ENCODE assay signal across 26 cellular contexts in the genomic region with DNA sequence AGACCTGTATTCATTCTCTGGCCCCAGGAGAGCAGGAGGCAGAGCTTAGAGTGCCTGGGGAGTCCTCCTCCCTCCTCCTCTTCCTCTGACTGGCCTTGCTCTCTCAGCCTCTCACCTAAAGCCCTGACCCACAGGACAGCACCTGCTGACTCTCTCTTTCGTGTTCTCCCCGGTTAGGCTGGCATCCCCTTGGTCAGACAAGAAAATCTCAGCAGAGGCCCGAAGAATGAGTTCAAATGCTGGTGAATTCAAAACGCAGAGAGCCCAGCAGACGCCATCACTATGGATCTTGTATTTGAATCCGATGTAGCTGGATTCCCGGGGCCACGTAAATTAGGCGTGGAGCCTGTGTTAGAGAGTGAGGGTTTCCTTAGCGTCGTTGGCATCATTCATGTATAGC.
"Had no signal": no experiment of that assay in that cellular context is flagged by ENCODE, and none has a peak within 500 bp of the region (broad histone marks: within the 10 kb centered on the region; RNA-seq: fewer than 3 reads in every experiment).

No MANE protein-coding gene starts in this region.

- H3K27ac ChIP-seq: SK-N-MC, VCaP had no signal

- H3K4me3 Mint-ChIP-seq: activated CD4-positive, alpha-beta memory T cell treated with anti-CD3 and anti-CD28 coated beads, Interleukin-2, amount 10 ng/mL, durations not matched to agents 7 days and 5 days; activated CD4-positive, alpha-beta T cell treated with anti-CD3 and anti-CD28 coated beads for 36 hours; activated naive CD4-positive, alpha-beta T cell treated with anti-CD3 and anti-CD28 coated beads, Interleukin-2, amount 10 ng/mL, durations not matched to agents 7 days and 5 days; activated naive CD8-positive, alpha-beta T cell treated with anti-CD3 and anti-CD28 coated beads for 36 hours; activated T-helper 17 cell treated with anti-CD3 and anti-CD28 coated beads, Interleukin-2, amount 50 U/mL, for 72 hours; T-cell had no signal

- H3K36me3 Mint-ChIP-seq: activated naive CD4-positive, alpha-beta T cell treated with anti-CD3 and anti-CD28 coated beads, Interleukin-2, amount 10 ng/mL, durations not matched to agents 7 days and 5 days; activated naive CD8-positive, alpha-beta T cell treated with anti-CD3 and anti-CD28 coated beads for 36 hours; T-cell had no signal

- H3K9me3 Mint-ChIP-seq: activated CD4-positive, alpha-beta memory T cell treated with anti-CD3 and anti-CD28 coated beads, Interleukin-2, amount 10 ng/mL, durations not matched to agents 7 days and 5 days; activated naive CD4-positive, alpha-beta T cell treated with anti-CD3 and anti-CD28 coated beads, Interleukin-2, amount 10 ng/mL, durations not matched to agents 7 days and 5 days; activated naive CD8-positive, alpha-beta T cell treated with anti-CD3 and anti-CD28 coated beads for 36 hours; activated T-helper 17 cell treated with anti-CD3 and anti-CD28 coated beads, Interleukin-2, amount 50 U/mL, for 72 hours; T-cell had no signal

- H3K4me3 ChIP-seq: SK-N-MC had no signal

- H3K27ac Mint-ChIP-seq: activated CD4-positive, alpha-beta memory T cell treated with anti-CD3 and anti-CD28 coated beads, Interleukin-2, amount 10 ng/mL, durations not matched to agents 7 days and 5 days; activated CD4-positive, alpha-beta T cell treated with anti-CD3 and anti-CD28 coated beads for 36 hours; activated naive CD4-positive, alpha-beta T cell treated with anti-CD3 and anti-CD28 coated beads, Interleukin-2, amount 10 ng/mL, durations not matched to agents 7 days and 5 days; activated naive CD8-positive, alpha-beta T cell treated with anti-CD3 and anti-CD28 coated beads for 36 hours; activated T-helper 17 cell treated with anti-CD3 and anti-CD28 coated beads, Interleukin-2, amount 50 U/mL, for 72 hours; T-cell had no signal

- H3K4me1 Mint-ChIP-seq: activated CD4-positive, alpha-beta T cell treated with anti-CD3 and anti-CD28 coated beads for 36 hours; activated naive CD4-positive, alpha-beta T cell treated with anti-CD3 and anti-CD28 coated beads, Interleukin-2, amount 10 ng/mL, durations not matched to agents 7 days and 5 days; activated naive CD8-positive, alpha-beta T cell treated with anti-CD3 and anti-CD28 coated beads for 36 hours had no signal

- H3K27me3 Mint-ChIP-seq: activated CD4-positive, alpha-beta T cell treated with anti-CD3 and anti-CD28 coated beads for 36 hours; activated T-helper 17 cell treated with anti-CD3 and anti-CD28 coated beads, Interleukin-2, amount 50 U/mL, for 72 hours; T-cell had no signal

- DNase-seq: activated CD4-positive, alpha-beta memory T cell treated with anti-CD3 and anti-CD28 coated beads, Interleukin-2, amount 10 ng/mL, durations not matched to agents 7 days and 5 days; activated CD4-positive, alpha-beta T cell treated with anti-CD3 and anti-CD28 coated beads for 36 hours; activated CD4-positive, alpha-beta T cell treated with anti-CD3 and anti-CD28 coated beads, Interleukin-2, amount 50 U/mL, for 1 hour; activated gamma-delta T cell treated with Interleukin-2 at 50 U/mL for 16 hours; activated naive CD4-positive, alpha-beta T cell treated with anti-CD3 and anti-CD28 coated beads, Interleukin-2, amount 10 ng/mL, durations not matched to agents 7 days and 5 days; activated naive CD8-positive, alpha-beta T cell treated with anti-CD3 and anti-CD28 coated beads for 36 hours; activated T-cell treated with anti-CD3 and anti-CD28 coated beads for 4 hours; activated T-cell treated with anti-CD3 and anti-CD28 coated beads, Interleukin-2, amount 50 U/mL, for 48 hours; anterior cingulate cortex; KBM-7; NCI-H1048; NCI-H146; NCI-H1930; NCI-H2171; NCI-H2227 treated with DMSO at 0.1 percent for 48 hours; NCI-H446 treated with DMSO at 0.1 percent for 48 hours; NCI-H524 treated with DMSO at 0.1 percent for 48 hours; NCI-H774; RPMI8226; T-cell; T-helper 2 cell; T1000 had no signal

- ATAC-seq: activated CD4-positive, alpha-beta T cell treated with anti-CD3 and anti-CD28 coated beads for 36 hours; activated T-helper 17 cell treated with anti-CD3 and anti-CD28 coated beads, Interleukin-2, amount 50 U/mL, for 72 hours; Right ventricle myocardium inferior; T-cell had no signal
